Comparison of ENCODE assay signal across 9 cellular contexts in the genomic region with DNA sequence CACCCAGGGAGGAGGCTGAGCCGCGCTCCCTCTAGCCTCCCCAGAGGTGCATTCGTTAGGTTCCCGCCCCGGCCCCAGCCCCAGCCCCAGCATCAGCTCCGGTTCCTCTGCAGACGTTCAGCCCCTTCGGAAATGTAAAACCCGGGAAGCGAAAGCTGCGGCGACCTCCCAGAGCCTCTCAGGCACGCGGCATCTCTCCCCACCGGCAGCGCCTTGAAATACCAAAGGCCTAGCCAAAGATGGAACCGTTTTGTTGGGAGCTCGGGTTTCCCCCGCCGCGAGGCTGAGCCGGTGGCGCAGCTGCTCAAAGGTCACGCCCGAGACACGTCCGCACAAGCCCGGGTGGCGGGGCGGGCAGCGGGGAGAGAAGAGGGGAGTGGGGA.
DNase-seq lines count a peak whose midpoint lies in the region; ATAC-seq and TF ChIP-seq lines count a peak whose summit lies in the region.
"Had no signal": no experiment of that assay in that cellular context is flagged by ENCODE, and none has a peak within 500 bp of the region (broad histone marks: within the 10 kb centered on the region; RNA-seq: fewer than 3 reads in every experiment).

No MANE protein-coding gene starts in this region.

- no peak overlapping the region for H2AK5ac ChIP-seq in mesenchymal stem cell (ENCODE audit: low read length, severe bottlenecking)

- no peaks in the 10 kb centered on the region for H3K9me2 ChIP-seq in SK-N-SH

- peak overlapping the region; percentile 52 to 66 for H3K18ac ChIP-seq in mesenchymal stem cell (ENCODE audit: low read depth in 1 of 2, low read length in 2 of 2)

- peak overlapping the region; percentile 39 for H2BK120ac ChIP-seq in mesenchymal stem cell (ENCODE audit: low read depth, low read length)

- TF ChIP-seq RAD21 in SK-N-SH (IDR thresholded peaks at IDR 0.05; ENCODE audit: low read length): no peak

- no peaks in the 10 kb centered on the region for H3K79me2 ChIP-seq in SK-N-SH (ENCODE audit: insufficient read depth)

- POLR2A ChIA-PET in SK-N-SH (lab: Yijun Ruan, JAX): no interaction called here

- H3K4me3 Mint-ChIP-seq in stimulated activated naive CD8-positive, alpha-beta T cell treated with anti-CD3 and anti-CD28 coated beads, Interleukin-15, amount 100 ng/mL, for 72 hours: peak overlapping the region; percentile 69 to 74

- no peaks in the 10 kb centered on the region for H3K9me3 Mint-ChIP-seq in stimulated activated naive CD8-positive, alpha-beta T cell treated with anti-CD3 and anti-CD28 coated beads, Interleukin-15, amount 100 ng/mL, for 72 hours

- H3F3A ChIP-seq in SK-N-SH (replicated peaks; ENCODE audit: insufficient read depth): no peaks in the 10 kb centered on the region

- peak overlapping the region; percentile 79 for H4K8ac ChIP-seq in mesenchymal stem cell (ENCODE audit: low read length)

- H3K27ac Mint-ChIP-seq in stimulated activated naive CD8-positive, alpha-beta T cell treated with anti-CD3 and anti-CD28 coated beads, Interleukin-15, amount 100 ng/mL, for 72 hours: peak overlapping the region in 1 of 2 donors; percentile 55

- H3K4me1 Mint-ChIP-seq in stimulated activated naive CD8-positive, alpha-beta T cell treated with anti-CD3 and anti-CD28 coated beads, Interleukin-15, amount 100 ng/mL, for 72 hours: peaks cover 19% of the 10 kb centered on the region

- H4K20me1 ChIP-seq in SK-N-SH (ENCODE audit: insufficient read depth): no peaks in the 10 kb centered on the region

- H3K27me3 ChIP-seq in SK-N-SH (ENCODE audit: insufficient read depth) (no peaks in the 10 kb centered on the region), HL-60 (ENCODE audit: insufficient read depth, poor library complexity, severe bottlenecking) (no peaks in the 10 kb centered on the region), SJCRH30 (no peaks in the 10 kb centered on the region), dorsolateral prefrontal cortex (no peaks in the 10 kb centered on the region), mesenchymal stem cell (ENCODE audit: control insufficient read depth in 1 of 2, insufficient read depth in 1 of 2, low read length in 2 of 2) (peaks cover 0 to 16% of the 10 kb centered on the region in 2 experiments)

- no peak overlapping the region for H4K91ac ChIP-seq in mesenchymal stem cell (ENCODE audit: low read length)

- intact Hi-C loops in dorsolateral prefrontal cortex (cut with DNase I): no loop called here

- H2AFZ ChIP-seq in SK-N-SH (ENCODE audit: low read depth) (no peak overlapping the region), mesenchymal stem cell (ENCODE audit: low read depth, low read length) (peak overlapping the region; percentile 10)

- WGBS in SK-N-SH (ENCODE audit: low lambda C conversion rate): 77% methylated on average over 27 of the region's 31 CpGs
- 2% methylated on average over 27 of the region's 31 CpGs for WGBS in mesenchymal stem cell

- peak overlapping the region in 1 of 2 experiments; percentile 78 for H2BK12ac ChIP-seq in mesenchymal stem cell (ENCODE audit: low read length in 2 of 2)

- no peak for TF ChIP-seq CTCF in SK-N-SH (IDR thresholded peaks at IDR 0.05)
- TF ChIP-seq CTCF in HL-60 (IDR thresholded peaks at IDR 0.05; ENCODE audit: insufficient read depth, low read length): no peak
- TF ChIP-seq CTCF in dorsolateral prefrontal cortex (IDR thresholded peaks at IDR 0.05 in 54 of 56, conservative IDR thresholded peaks at IDR 0.05 in 2 of 56; ENCODE audit: low read depth in 1 of 56, partially characterized antibody in 56 of 56): peak in 1 of 56 donors; percentile 11

- DNase-seq in SK-N-SH: peak; percentile 34
- DNase-seq in HL-60 (ENCODE audit: low read depth in 1 of 2, low spot score in 1 of 2): no peak
- DNase-seq in SJCRH30: peak; percentile 91 to 93
- DNase-seq in dorsolateral prefrontal cortex: peak in 6 of 10 donors; percentile 31 to 70 (median 54)
- DNase-seq in mesenchymal stem cell: peak; percentile 68
- DNase-seq in stimulated activated naive CD8-positive, alpha-beta T cell treated with anti-CD3 and anti-CD28 coated beads, Interleukin-15, amount 100 ng/mL, for 72 hours: peak; percentile 22 to 46
- no peak for DNase-seq in HK-2 (ENCODE audit: unreplicated experiment)

- CTCF ChIA-PET in SK-N-SH (lab: Yijun Ruan, JAX): interaction anchor here (1.3 kb wide), 1 partner anchor 9 kb away, joined by 4 read pairs; no protein-coding TSS in a partner anchor

- no peak overlapping the region for H3K27ac ChIP-seq in SK-N-SH (ENCODE audit: low read depth in 2 of 2, low read length in 1 of 2)
- H3K27ac ChIP-seq in HL-60 (replicated peaks): no peak overlapping the region
- peak overlapping the region; percentile 64 for H3K27ac ChIP-seq in SJCRH30
- peak overlapping the region in 9 of 59 donors; percentile 2 to 71 (median 40) for H3K27ac ChIP-seq in dorsolateral prefrontal cortex
- no peak overlapping the region for H3K27ac ChIP-seq in mesenchymal stem cell (ENCODE audit: low read length, poor library complexity, severe bottlenecking)
- H3K27ac ChIP-seq: C4-2B had no signal

- no peak overlapping the region for H2BK5ac ChIP-seq in mesenchymal stem cell (ENCODE audit: low read depth, low read length, poor library complexity, severe bottlenecking)

- no peak overlapping the region for H3K4me3 ChIP-seq in SK-N-SH (ENCODE audit: low read depth in 2 of 2, low read length in 1 of 2)
- H3K4me3 ChIP-seq in HL-60 (replicated peaks; ENCODE audit: insufficient read depth, low read length): peak overlapping the region; percentile 23; the same call in 1 of the 2 replicates
- peak overlapping the region; percentile 48 for H3K4me3 ChIP-seq in SJCRH30
- H3K4me3 ChIP-seq in dorsolateral prefrontal cortex: peak overlapping the region; percentile 12 to 71 (median 53)
- peak overlapping the region; percentile 18 to 47 for H3K4me3 ChIP-seq in mesenchymal stem cell (ENCODE audit: insufficient read depth in 1 of 2, low read depth in 1 of 2, low read length in 2 of 2)

- H3K36me3 ChIP-seq in SK-N-SH (replicated peaks in 1 of 2; ENCODE audit: control insufficient read depth in 1 of 2, insufficient read depth in 2 of 2, low read length in 1 of 2): no peaks in the 10 kb centered on the region
- no peaks in the 10 kb centered on the region for H3K36me3 ChIP-seq in SJCRH30
- H3K36me3 ChIP-seq in mesenchymal stem cell (ENCODE audit: control insufficient read depth in 1 of 2, insufficient read depth in 2 of 2, low read depth in 1 of 2, low read length in 2 of 2): no peaks in the 10 kb centered on the region

- TF ChIP-seq EP300 in SK-N-SH (IDR thresholded peaks at IDR 0.05; ENCODE audit: borderline replicate concordance in 1 of 2, low read depth in 1 of 2, low read length in 1 of 2): no peak

- H3K23ac ChIP-seq in mesenchymal stem cell (ENCODE audit: low read length in 2 of 2): no peak overlapping the region

- H3K79me1 ChIP-seq in mesenchymal stem cell (replicated peaks; ENCODE audit: low read length, poor library complexity, severe bottlenecking): no peaks in the 10 kb centered on the region

- H3K4me1 ChIP-seq in SK-N-SH (ENCODE audit: control insufficient read depth in 1 of 2, insufficient read depth in 2 of 2, low read depth in 1 of 2, low read length in 1 of 2) (no peaks in the 10 kb centered on the region; a peak in 1 of 4 replicates), SJCRH30 (peaks cover 23% of the 10 kb centered on the region), mesenchymal stem cell (ENCODE audit: control insufficient read depth, insufficient read depth, low read depth, low read length) (peaks cover 4% of the 10 kb centered on the region)

- H3K14ac ChIP-seq in mesenchymal stem cell (ENCODE audit: low read length in 2 of 2): no peak overlapping the region

- H3K9me3 ChIP-seq in SK-N-SH: no peaks in the 10 kb centered on the region
- no peaks in the 10 kb centered on the region for H3K9me3 ChIP-seq in SJCRH30 (replicated peaks)
- H3K9me3 ChIP-seq in mesenchymal stem cell (ENCODE audit: control insufficient read depth, low read length): no peaks in the 10 kb centered on the region

- ATAC-seq in SK-N-SH treated with all-trans-retinoic acid at 6 μM for 48 hours: no peak
- ATAC-seq in stimulated activated naive CD8-positive, alpha-beta T cell treated with anti-CD3 and anti-CD28 coated beads, Interleukin-15, amount 100 ng/mL, for 72 hours: peak; percentile 84

- peak overlapping the region in 1 of 2 experiments; percentile 61 for H3K4ac ChIP-seq in mesenchymal stem cell (ENCODE audit: low read depth in 1 of 2, low read length in 2 of 2)

- no peak overlapping the region for H2BK15ac ChIP-seq in mesenchymal stem cell (ENCODE audit: low read depth, poor library complexity, severe bottlenecking)

- no peak overlapping the region for H3K9ac ChIP-seq in SK-N-SH
- H3K9ac ChIP-seq in mesenchymal stem cell (ENCODE audit: low read length): peak overlapping the region; percentile 67

- peaks cover 21% of the 10 kb centered on the region for H3K27me3 Mint-ChIP-seq in stimulated activated naive CD8-positive, alpha-beta T cell treated with anti-CD3 and anti-CD28 coated beads, Interleukin-15, amount 100 ng/mL, for 72 hours

- H3K4me2 ChIP-seq in SK-N-SH: no peak overlapping the region
- peak overlapping the region; percentile 58 for H3K4me2 ChIP-seq in mesenchymal stem cell (ENCODE audit: low read length, poor library complexity, severe bottlenecking)

TF ChIP-seq in SK-N-SH, 30 proteins besides CTCF, POLR2A, EP300 and RAD21 (continues in another document):
- TF ChIP-seq EZH2phosphoT487 (IDR thresholded peaks at IDR 0.05; ENCODE audit: borderline replicate concordance, low read depth) (no peak), RCOR1 (IDR thresholded peaks at IDR 0.05; ENCODE audit: low read length) (no peak), RXRA (IDR thresholded peaks at IDR 0.05; ENCODE audit: borderline replicate concordance, low read depth) (no peak), ELF1 (IDR thresholded peaks at IDR 0.05) (no peak), NFIC (IDR thresholded peaks at IDR 0.05; ENCODE audit: borderline replicate concordance) (no peak), MXI1 (IDR thresholded peaks at IDR 0.05; ENCODE audit: low read depth, low read length) (no peak), FOXJ3 (CRISPR knock-in tag; IDR thresholded peaks at IDR 0.05) (no peak)

TF ChIP-seq in SK-N-SH treated with all-trans-retinoic acid at 6 μM for 48 hours, 23 proteins besides CTCF, POLR2A, EP300 and RAD21 (continues in another document):
- TF ChIP-seq PPARA (CRISPR knock-in tag; IDR thresholded peaks at IDR 0.05; ENCODE audit: borderline replicate concordance) (no peak), POU6F1 (CRISPR knock-in tag; IDR thresholded peaks at IDR 0.05; ENCODE audit: borderline replicate concordance, low read depth) (no peak)

Comparison
In these comparisons a context has a peak if more than half of its experiments do, and no peak if none do; other contexts are left out.
1. DNase-seq: peak in SK-N-SH (single experiment), SJCRH30 (2 of 2), dorsolateral prefrontal cortex (6 of 10), mesenchymal stem cell (single experiment) and stimulated activated naive CD8-positive, alpha-beta T cell treated with anti-CD3 and anti-CD28 coated beads, Interleukin-15, amount 100 ng/mL, for 72 hours (2 of 2); none in HL-60 (0 of 2) and HK-2 (single experiment).
2. H3K4me3 ChIP-seq: peak in HL-60 (single experiment), SJCRH30 (single experiment), dorsolateral prefrontal cortex (59 of 59) and mesenchymal stem cell (2 of 2); none in SK-N-SH (0 of 2).